In the genomic region with DNA sequence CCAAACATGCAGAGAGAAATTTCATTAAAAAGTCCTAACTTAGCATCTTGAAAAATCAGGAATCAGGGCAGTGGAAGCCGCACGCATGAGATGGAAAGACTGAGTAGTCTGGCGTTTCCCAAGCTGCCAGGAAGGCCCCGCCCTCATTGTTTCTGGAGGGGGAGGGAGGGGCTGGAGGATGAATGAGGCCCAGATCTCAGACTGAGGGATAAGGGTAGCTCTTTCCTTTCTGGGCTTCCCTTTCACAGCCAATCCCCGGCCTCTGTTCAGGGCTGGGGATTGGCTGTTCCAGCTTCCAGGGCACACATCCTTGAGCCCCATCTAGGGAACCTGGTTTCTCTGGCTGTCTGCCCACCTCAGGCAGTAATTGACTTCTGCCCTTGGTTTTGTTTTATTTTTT, we compare ENCODE assay signal across 8 cellular contexts. TPM values are rescaled to one million over a fixed set of nuclear protein-coding genes. Genes with fewer than 3 reads are reported as not detected.
DNase-seq lines count a peak whose midpoint lies in the region; ATAC-seq and TF ChIP-seq lines count a peak whose summit lies in the region.

No MANE protein-coding gene starts in this region.

- 0 to 1% (median 0%) methylated on average over 5 of the region's 5 CpGs for WGBS in ovary, 3 donors

- DNase-seq in H7 (peak; percentile 93), Peyer's patch (peak in 2 of 3 donors; percentile 37 to 70), fibroblast of pulmonary artery (ENCODE audit: low read depth) (peak; percentile 90), ovary (peak; percentile 67 to 87 (median 75))
- no peak for DNase-seq in activated naive CD4-positive, alpha-beta T cell treated with anti-CD3 and anti-CD28 coated beads, Interleukin-2, amount 50 U/mL, for 16 hours

- peaks cover 16% of the 10 kb centered on the region for H3K36me3 ChIP-seq in H7 (replicated peaks; ENCODE audit: control insufficient read depth, insufficient read depth, low read length)
- H3K36me3 ChIP-seq in Peyer's patch, result peaks cover 0 to 20% (median 0%) of the 10 kb centered on the region in 3 donors
- H3K36me3 ChIP-seq in ovary, result no peaks in the 10 kb centered on the region

- TF ChIP-seq EP300 in ovary (IDR thresholded peaks at IDR 0.05), result peak; percentile 71

- ATAC-seq in HG03521 (IDR thresholded peaks at IDR 0.05; ENCODE audit: unreplicated experiment), result no peak
- ATAC-seq in GM19467 (IDR thresholded peaks at IDR 0.05; ENCODE audit: unreplicated experiment), result no peak
- no peak for ATAC-seq in HG03520 (IDR thresholded peaks at IDR 0.05; ENCODE audit: unreplicated experiment)

- TF ChIP-seq CTCF in Peyer's patch (IDR thresholded peaks at IDR 0.05), result no peak
- TF ChIP-seq CTCF in fibroblast of pulmonary artery (IDR thresholded peaks at IDR 0.05; ENCODE audit: low read length, missing control alignments), result no peak
- no peak for TF ChIP-seq CTCF in ovary (IDR thresholded peaks at IDR 0.05)

- H3K9me3 ChIP-seq in Peyer's patch (no peaks in the 10 kb centered on the region), ovary (no peaks in the 10 kb centered on the region)

- intact Hi-C loops in ovary (cut with DNase I), result loop anchor here in 1 of 4 donors (5.0 kb wide), 1 partner anchor 81 kb away; no protein-coding TSS in a partner anchor

- TF ChIP-seq POLR2A in Peyer's patch (IDR thresholded peaks at IDR 0.05) (no peak), ovary (IDR thresholded peaks at IDR 0.05) (no peak)

- H3K4me3 ChIP-seq in H7 (ENCODE audit: insufficient read depth, low read depth, low read length), result no peak overlapping the region
- H3K4me3 ChIP-seq in Peyer's patch, result no peak overlapping the region
- H3K4me3 ChIP-seq in fibroblast of pulmonary artery (replicated peaks; ENCODE audit: low read depth, low read length), result no peak overlapping the region
- no peak overlapping the region for H3K4me3 ChIP-seq in ovary

- no peaks in the 10 kb centered on the region for H3K27me3 ChIP-seq in H7 (ENCODE audit: control insufficient read depth, insufficient read depth, low read length)
- no peaks in the 10 kb centered on the region for H3K27me3 ChIP-seq in Peyer's patch
- no peaks in the 10 kb centered on the region for H3K27me3 ChIP-seq in ovary

- H3K4me1 ChIP-seq in Peyer's patch (peaks cover 0 to 20% (median 5%) of the 10 kb centered on the region in 4 donors), ovary (ENCODE audit: insufficient read depth) (no peaks in the 10 kb centered on the region)

- H3K27ac ChIP-seq in Peyer's patch (peak overlapping the region in 2 of 4 donors; percentile 29 to 55), ovary (peak overlapping the region in 1 of 2 donors; percentile 36)

RNA-seq across cellular contexts. Expression of a gene that starts 7.3 kb away (rescaled TPM):
- 91.5 and 120 TPM in 2 replicates for total RNA-seq in H7 (2014; rRNA removed; shearing (Covaris generic))
- total RNA-seq in Peyer's patch (100 to 1,000 TPM in 1 of 4 donors, 10 to 100 TPM in 3; 71.3 to 148 (median 84.3) TPM), ovary (100 to 1,000 TPM in 2 of 7 donors, 10 to 100 TPM in 5; 76.4 to 298 (median 91.3) TPM)
- polyA plus RNA-seq in ovary, result 100 to 1,000 TPM in 1 of 2 donors, 10 to 100 TPM in 1; 62.5 to 156 TPM

RNA-seq across cellular contexts. Expression of a gene that starts 13.7 kb away (rescaled TPM):
- total RNA-seq in H7 (2014; rRNA removed; shearing (Covaris generic)), result 18.3 and 21.5 TPM in 2 replicates
- total RNA-seq in Peyer's patch (1 to 10 TPM; 1.6 to 9.1 (median 5.8) TPM), ovary (1 to 10 TPM; 2.6 to 7.9 (median 4.6) TPM)
- polyA plus RNA-seq in ovary, result 1 to 10 TPM; 1.2 to 3.8 TPM

RNA-seq across cellular contexts. Expression of a gene that starts 17.2 kb away (rescaled TPM):
- total RNA-seq in H7 (2014; rRNA removed; shearing (Covaris generic)), result 51.3 and 54.9 TPM in 2 replicates
- 100 to 1,000 TPM in 2 of 4 donors, 10 to 100 TPM in 2; 59.2 to 126 (median 95.7) TPM for total RNA-seq in Peyer's patch
- total RNA-seq in ovary, result 10 to 100 TPM; 27.5 to 52.6 (median 43.1) TPM
- 10 to 100 TPM; 13.9 to 34.2 TPM for polyA plus RNA-seq in ovary
